ENCODE assay signal across 13 cellular contexts in the genomic region with DNA sequence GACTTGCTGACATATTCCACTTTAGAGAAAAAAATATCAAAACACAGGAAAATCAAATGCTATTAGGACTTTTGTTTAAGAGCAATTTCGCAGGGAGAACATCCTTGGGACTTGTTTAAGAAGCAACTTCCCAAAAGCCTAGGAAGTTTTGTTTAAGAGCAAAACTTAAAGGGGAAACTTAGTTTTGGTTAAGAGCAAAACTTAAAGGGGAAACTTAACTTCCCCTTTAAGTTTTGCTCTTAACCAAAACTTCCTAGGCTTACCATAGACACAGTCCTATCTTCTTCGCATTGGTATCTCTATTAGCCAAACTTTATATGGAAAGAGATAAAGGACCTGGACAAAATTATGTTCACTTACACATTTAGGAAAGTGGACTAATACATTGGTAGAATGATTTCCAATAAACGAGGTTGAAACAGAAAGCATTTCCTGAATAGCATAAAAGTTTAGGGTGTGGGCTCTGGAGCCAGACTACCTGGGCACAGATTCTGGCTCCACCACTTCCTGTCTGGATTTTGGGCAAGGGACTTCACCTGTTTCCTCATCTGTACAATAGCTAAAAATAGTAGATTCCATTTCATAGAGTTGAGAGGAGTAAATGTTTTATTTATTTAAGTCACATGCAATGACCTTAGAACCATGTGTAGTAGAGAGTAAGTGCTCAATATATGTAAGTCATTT. TPM values are rescaled to one million over a fixed set of nuclear protein-coding genes. Genes with fewer than 3 reads are reported as not detected.
A peak's percentile ranks its signal among the peaks of the same experiment; 100 is the strongest.
DNase-seq lines count a peak whose midpoint lies in the region; ATAC-seq and TF ChIP-seq lines count a peak whose summit lies in the region.
"Had no signal": no experiment of that assay in that cellular context is flagged by ENCODE, and none has a peak within 500 bp of the region (broad histone marks: within the 10 kb centered on the region; RNA-seq: fewer than 3 reads in every experiment).

No MANE protein-coding gene starts in this region.

- no peaks in the 10 kb centered on the region for H3K9me3 ChIP-seq in heart right ventricle

- no peak for DNase-seq in activated CD4-positive, alpha-beta T cell treated with anti-CD3 and anti-CD28 coated beads, Interleukin-2, amount 10 ng/mL, durations not matched to agents 24 days and 14 days
- DNase-seq in activated CD4-positive, alpha-beta T cell treated with anti-CD3 and anti-CD28 coated beads, Interleukin-2, amount 50 U/mL, for 48 hours, result no peak
- no peak for DNase-seq in stimulated activated naive B cell treated with anti-CD40 and anti-IgM and Interleukin-4, amounts not matched to agents 10 μg/mL and 1 μg/mL and 100 μg/mL, for 72 hours
- DNase-seq in NCI-H82 treated with DMSO at 0.1 percent for 48 hours (lab: John Stamatoyannopoulos, UW; ENCODE audit: unreplicated experiment), result no peak
- DNase-seq in heart right ventricle, result no peak
- DNase-seq: GOT3; NCI-H1092; stimulated activated CD8-positive, alpha-beta memory T cell treated with anti-CD3 and anti-CD28 coated beads, Interleukin-4, amount 100 ng/mL, for 48 hours had no signal

- no peak overlapping the region for H3K27ac Mint-ChIP-seq in activated CD4-positive, alpha-beta T cell treated with anti-CD3 and anti-CD28 coated beads, Interleukin-2, amount 10 ng/mL, durations not matched to agents 24 days and 14 days
- no peak overlapping the region for H3K27ac Mint-ChIP-seq in activated T-helper 17 cell treated with anti-CD3 and anti-CD28 coated beads, Interleukin-2, amount 50 U/mL, for 72 hours
- no peak overlapping the region for H3K27ac Mint-ChIP-seq in stimulated activated naive B cell treated with anti-CD40 and anti-IgM and Interleukin-4, amounts not matched to agents 10 μg/mL and 1 μg/mL and 100 μg/mL, for 72 hours
- H3K27ac Mint-ChIP-seq: T-helper 1 cell treated with Interleukin-12 subunit alpha and Interleukin-12 subunit beta and Interleukin-4 antibody, amounts not matched to agents 30 μg/mL and 1 μg/mL, for 36 hours had no signal

- peak overlapping the region; percentile 25 for H3K4me3 Mint-ChIP-seq in activated CD4-positive, alpha-beta T cell treated with anti-CD3 and anti-CD28 coated beads, Interleukin-2, amount 10 ng/mL, durations not matched to agents 24 days and 14 days
- peak overlapping the region; percentile 46 for H3K4me3 Mint-ChIP-seq in activated T-helper 17 cell treated with anti-CD3 and anti-CD28 coated beads, Interleukin-2, amount 50 U/mL, for 72 hours
- peak overlapping the region; percentile 15 to 17 for H3K4me3 Mint-ChIP-seq in stimulated activated naive B cell treated with anti-CD40 and anti-IgM and Interleukin-4, amounts not matched to agents 10 μg/mL and 1 μg/mL and 100 μg/mL, for 72 hours
- H3K4me3 Mint-ChIP-seq: neural crest cell; T-helper 1 cell treated with Interleukin-12 subunit alpha and Interleukin-12 subunit beta and Interleukin-4 antibody, amounts not matched to agents 30 μg/mL and 1 μg/mL, for 36 hours had no signal

- no peaks in the 10 kb centered on the region for H3K27me3 Mint-ChIP-seq in activated CD4-positive, alpha-beta T cell treated with anti-CD3 and anti-CD28 coated beads, Interleukin-2, amount 10 ng/mL, durations not matched to agents 24 days and 14 days
- H3K27me3 Mint-ChIP-seq in activated T-helper 17 cell treated with anti-CD3 and anti-CD28 coated beads, Interleukin-2, amount 50 U/mL, for 72 hours, result no peaks in the 10 kb centered on the region
- H3K27me3 Mint-ChIP-seq in stimulated activated naive B cell treated with anti-CD40 and anti-IgM and Interleukin-4, amounts not matched to agents 10 μg/mL and 1 μg/mL and 100 μg/mL, for 72 hours, result no peaks in the 10 kb centered on the region

- intact Hi-C loops in activated CD4-positive, alpha-beta T cell treated with anti-CD3 and anti-CD28 coated beads, Interleukin-2, amount 10 ng/mL, durations not matched to agents 24 days and 14 days (cut with micrococcal nuclease), result loop anchor here (2.0 kb wide), 1 partner anchor 15 kb away; the partner anchor contains the start of gene PAQR8
- intact Hi-C loops in heart right ventricle (cut with DNase I), result no loop called here

- H3K4me1 ChIP-seq in heart right ventricle, result peaks cover 0 to 25% (median 15%) of the 10 kb centered on the region in 9 donors

- TF ChIP-seq CTCF in heart right ventricle (IDR thresholded peaks at IDR 0.05), result no peak

- peaks cover 12% of the 10 kb centered on the region for H3K9me3 Mint-ChIP-seq in activated CD4-positive, alpha-beta T cell treated with anti-CD3 and anti-CD28 coated beads, Interleukin-2, amount 10 ng/mL, durations not matched to agents 24 days and 14 days
- H3K9me3 Mint-ChIP-seq in activated T-helper 17 cell treated with anti-CD3 and anti-CD28 coated beads, Interleukin-2, amount 50 U/mL, for 72 hours, result peaks cover 9% of the 10 kb centered on the region
- H3K9me3 Mint-ChIP-seq in stimulated activated naive B cell treated with anti-CD40 and anti-IgM and Interleukin-4, amounts not matched to agents 10 μg/mL and 1 μg/mL and 100 μg/mL, for 72 hours, result peaks cover 5 to 7% of the 10 kb centered on the region in 2 donors

- peak overlapping the region in 1 of 10 donors; percentile 61 for H3K27ac ChIP-seq in heart right ventricle

- ATAC-seq in HG03460 (IDR thresholded peaks at IDR 0.05; ENCODE audit: unreplicated experiment) (peak; percentile 42), heart right ventricle (no peak), GM19328 (IDR thresholded peaks at IDR 0.05; ENCODE audit: unreplicated experiment) (no peak)
- no peak for ATAC-seq in activated T-helper 17 cell treated with anti-CD3 and anti-CD28 coated beads, Interleukin-2, amount 50 U/mL, for 72 hours (replicated peaks)
- ATAC-seq in stimulated activated naive B cell treated with anti-CD40 and anti-IgM and Interleukin-4, amounts not matched to agents 10 μg/mL and 1 μg/mL and 100 μg/mL, for 72 hours (replicated peaks), result peak; percentile 54 to 69

- WGBS in heart right ventricle, 2 donors, result 63 to 68% methylated on average over 3 of the region's 3 CpGs

- H3K4me3 ChIP-seq in heart right ventricle, result no peak overlapping the region

- peaks cover 22% of the 10 kb centered on the region for H3K36me3 Mint-ChIP-seq in activated CD4-positive, alpha-beta T cell treated with anti-CD3 and anti-CD28 coated beads, Interleukin-2, amount 10 ng/mL, durations not matched to agents 24 days and 14 days (ENCODE audit: low read depth)
- peaks cover 28% of the 10 kb centered on the region for H3K36me3 Mint-ChIP-seq in activated T-helper 17 cell treated with anti-CD3 and anti-CD28 coated beads, Interleukin-2, amount 50 U/mL, for 72 hours (ENCODE audit: low read depth)
- H3K36me3 Mint-ChIP-seq in stimulated activated naive B cell treated with anti-CD40 and anti-IgM and Interleukin-4, amounts not matched to agents 10 μg/mL and 1 μg/mL and 100 μg/mL, for 72 hours, result peaks cover 16 to 22% of the 10 kb centered on the region in 2 donors

- H3K27me3 ChIP-seq in heart right ventricle, result no peaks in the 10 kb centered on the region

- no peaks in the 10 kb centered on the region for H3K36me3 ChIP-seq in heart right ventricle

- H3K4me1 Mint-ChIP-seq in activated CD4-positive, alpha-beta T cell treated with anti-CD3 and anti-CD28 coated beads, Interleukin-2, amount 10 ng/mL, durations not matched to agents 24 days and 14 days, result peaks cover 30% of the 10 kb centered on the region
- peaks cover 51% of the 10 kb centered on the region for H3K4me1 Mint-ChIP-seq in activated T-helper 17 cell treated with anti-CD3 and anti-CD28 coated beads, Interleukin-2, amount 50 U/mL, for 72 hours
- H3K4me1 Mint-ChIP-seq in stimulated activated naive B cell treated with anti-CD40 and anti-IgM and Interleukin-4, amounts not matched to agents 10 μg/mL and 1 μg/mL and 100 μg/mL, for 72 hours, result peaks cover 24 to 35% of the 10 kb centered on the region in 2 donors

RNA-seq across cellular contexts. Expression of gene PAQR8, which starts 15.7 kb away (rescaled TPM):
- 4.5 and 4.8 TPM in 2 replicates for total RNA-seq in activated CD4-positive, alpha-beta T cell treated with anti-CD3 and anti-CD28 coated beads, Interleukin-2, amount 10 ng/mL, durations not matched to agents 24 days and 14 days
- 1 to 10 TPM; 5.7 to 9.2 TPM for total RNA-seq in activated T-helper 17 cell treated with anti-CD3 and anti-CD28 coated beads, Interleukin-2, amount 50 U/mL, for 72 hours
- total RNA-seq in heart right ventricle, result 1 to 10 TPM; 1.5 to 6.3 (median 3.0) TPM
- polyA plus RNA-seq in heart right ventricle, result 1 to 10 TPM; 1.0 to 2.4 TPM

RNA-seq across cellular contexts. Expression of gene EFHC1, which starts 42.5 kb away (rescaled TPM):
- 1.5 and 1.7 TPM in 2 replicates for total RNA-seq in activated CD4-positive, alpha-beta T cell treated with anti-CD3 and anti-CD28 coated beads, Interleukin-2, amount 10 ng/mL, durations not matched to agents 24 days and 14 days
- total RNA-seq in activated T-helper 17 cell treated with anti-CD3 and anti-CD28 coated beads, Interleukin-2, amount 50 U/mL, for 72 hours, result 1 to 10 TPM; 3.1 to 3.7 TPM
- 1 to 10 TPM; 3.3 to 7.6 (median 5.8) TPM for total RNA-seq in heart right ventricle
- 10 to 100 TPM in 1 of 2 donors, 1 to 10 TPM in 1; 3.9 to 14.3 TPM for polyA plus RNA-seq in heart right ventricle

Comparison
In these comparisons a context has a peak if more than half of its experiments do, and no peak if none do; other contexts are left out.
1. ATAC-seq: peak in HG03460 (single experiment) and stimulated activated naive B cell treated with anti-CD40 and anti-IgM and Interleukin-4, amounts not matched to agents 10 μg/mL and 1 μg/mL and 100 μg/mL, for 72 hours (2 of 2); none in activated T-helper 17 cell treated with anti-CD3 and anti-CD28 coated beads, Interleukin-2, amount 50 U/mL, for 72 hours (single experiment), heart right ventricle (0 of 8) and GM19328 (single experiment).
2. Peak in every context shown above with its lines, with median percentiles within 50 percentile points of each other: H3K4me3 Mint-ChIP-seq.